In genomic region chr17:79777844-79778503, GRCh38 we compare ENCODE assay signal across 8 cellular contexts. TPM values are rescaled to one million over a fixed set of nuclear protein-coding genes. Genes with fewer than 3 reads are reported as not detected.
A peak's percentile ranks its signal among the peaks of the same experiment; 100 is the strongest.
DNase-seq lines count a peak whose midpoint lies in the region; ATAC-seq and TF ChIP-seq lines count a peak whose summit lies in the region.

CBX2 (plus strand) TSS chr17:79778148; CDS start chr17:79778236, 88 bp downstream.

- intact Hi-C loops in mammary epithelial cell (cut with micrococcal nuclease): no loop called here

- H4K20me1 ChIP-seq in mammary epithelial cell (ENCODE audit: insufficient read depth, low read length): no peaks in the 10 kb centered on the region

- WGBS in mammary epithelial cell (ENCODE audit: low coverage, missing lambda C conversion rate): 0% methylated on average over 2 of the region's 101 CpGs

- ATAC-seq in WTC11 (peak; percentile 55), GM21717 (IDR thresholded peaks at IDR 0.05; ENCODE audit: unreplicated experiment) (no peak)

- H2AFZ ChIP-seq in mammary epithelial cell (ENCODE audit: low read depth, low read length): peak within 1 kb of the TSS; percentile 85

- H3K9ac ChIP-seq in ES-I3 (ENCODE audit: low read depth, low read length): peak within 1 kb of the TSS; percentile 76
- no peak within 1 kb of the TSS for H3K9ac ChIP-seq in mammary epithelial cell (ENCODE audit: insufficient read depth, low read length)

- in situ Hi-C loops in HAP-1 (cut with MboI; ENCODE audit: low sequenced_read_pairs): no loop called here
- in situ Hi-C loops in mammary epithelial cell (cut with MboI; ENCODE audit: low sequenced_read_pairs in 2 of 2): no loop called here

- peak within 1 kb of the TSS; percentile 94 for H3K4me2 ChIP-seq in mammary epithelial cell (ENCODE audit: insufficient read depth, low read depth, low read length)

- CTCF ChIA-PET in WTC11 (lab: Charles Lee) (interaction anchor here (0.6 to 6.9 kb wide), 15 partner anchors 10 to 713 kb away, joined by 3 to 83 read pairs (median 6); partner anchors contain the start of genes CBX4 and CBX8), mammary epithelial cell (lab: Charles Lee; ENCODE audit: low non-redundant PET) (no interaction called here)

- dilution Hi-C loops in mammary epithelial cell (cut with HindIII; ENCODE audit: low sequenced_read_pairs): no loop called here

- peak within 1 kb of the TSS; percentile 91 for H3K4me3 Mint-ChIP-seq in WTC11

- peaks cover 32% of the 10 kb centered on the region for H3K36me3 Mint-ChIP-seq in WTC11

- H3K27me3 ChIP-seq in HAP-1 (ENCODE audit: low read depth): no peaks in the 10 kb centered on the region
- peaks cover 5% of the 10 kb centered on the region for H3K27me3 ChIP-seq in mammary epithelial cell (ENCODE audit: insufficient read depth, low read length)

- DNase-seq in HAP-1 (ENCODE audit: low spot score in 2 of 2) (peak; percentile 60 to 88), NCI-H1930 (lab: John Stamatoyannopoulos, UW) (peak; percentile 75 to 83), WTC11 (ENCODE audit: low spot score) (peak; percentile 75), mammary epithelial cell (peak; percentile 48), islet precursor cell (peak; percentile 91)
- DNase-seq in stimulated activated CD4-positive, alpha-beta T cell treated with anti-CD3 and anti-CD28 coated beads, Interleukin-15, amount 100 ng/mL, for 1 hour (ENCODE audit: low read depth in 1 of 2, low spot score in 1 of 2): peak; percentile 59 to 82

- TF ChIP-seq CTCF in WTC11 (IDR thresholded peaks at IDR 0.05) (no peak), mammary epithelial cell (conservative IDR thresholded peaks at IDR 0.05 in 1 of 2, IDR thresholded peaks at IDR 0.05 in 1 of 2; ENCODE audit: extremely low read depth in 1 of 2, insufficient read depth in 1 of 2, low read depth in 1 of 2, low read length in 2 of 2) (no peak)

- peak within 1 kb of the TSS; percentile 93 for H3K27ac Mint-ChIP-seq in WTC11

- no peaks in the 10 kb centered on the region for H3K79me2 ChIP-seq in mammary epithelial cell (ENCODE audit: insufficient read depth, low read length)

- H3K27ac ChIP-seq in mammary epithelial cell (ENCODE audit: insufficient read depth, low read depth, low read length): no peak within 1 kb of the TSS

- peak within 1 kb of the TSS; percentile 71 for H3K4me3 ChIP-seq in HAP-1
- peak within 1 kb of the TSS; percentile 62 to 70 (median 64) for H3K4me3 ChIP-seq in mammary epithelial cell (replicated peaks in 1 of 3; ENCODE audit: insufficient read depth in 1 of 3, low read depth in 2 of 3, low read length in 3 of 3)

- peaks cover 15% of the 10 kb centered on the region for H3K27me3 Mint-ChIP-seq in WTC11 (ENCODE audit: low read depth)

- H3K36me3 ChIP-seq in ES-I3 (ENCODE audit: insufficient read depth, low read length) (peaks cover 5% of the 10 kb centered on the region; the same call in 1 of the 2 replicates), HAP-1 (replicated peaks) (peaks cover 38% of the 10 kb centered on the region), mammary epithelial cell (ENCODE audit: insufficient read depth, low read length) (no peaks in the 10 kb centered on the region)

- peaks cover 54% of the 10 kb centered on the region for H3K4me1 Mint-ChIP-seq in WTC11

- no peaks in the 10 kb centered on the region for H3K9me3 Mint-ChIP-seq in WTC11

- POLR2A ChIA-PET in WTC11 (lab: Charles Lee): interaction anchor here (0.9 to 1.1 kb wide), 5 partner anchors 9 to 61 kb away, joined by 3 read pairs; partner anchors contain the start of gene CBX8

- H3K4me1 ChIP-seq in ES-I3 (ENCODE audit: insufficient read depth, low read length): peaks cover 13% of the 10 kb centered on the region; the same call in 1 of the 2 replicates
- peaks cover 22% of the 10 kb centered on the region for H3K4me1 ChIP-seq in HAP-1
- H3K4me1 ChIP-seq in mammary epithelial cell (ENCODE audit: insufficient read depth, low read length): peaks cover 11% of the 10 kb centered on the region

- no TSS peak for BruUV-seq in mammary epithelial cell (replicated peaks; lab: Mats Ljungman, UMichigan)

- no peaks in the 10 kb centered on the region for H3K9me3 ChIP-seq in ES-I3 (ENCODE audit: control insufficient read depth, insufficient read depth, low read length)
- H3K9me3 ChIP-seq in HAP-1: no peaks in the 10 kb centered on the region
- no peaks in the 10 kb centered on the region for H3K9me3 ChIP-seq in mammary epithelial cell (replicated peaks; ENCODE audit: insufficient read depth, low read length)

TF ChIP-seq in WTC11, 78 proteins besides CTCF, POLR2A, EP300 and RAD21:
- TF ChIP-seq PRRX2 (CRISPR knock-in tag; IDR thresholded peaks at IDR 0.05) (no peak), ZNF263 (CRISPR knock-in tag; IDR thresholded peaks at IDR 0.05; ENCODE audit: low read depth) (peak; percentile 11; the same call in 1 of the 2 replicates), NFE2L1 (CRISPR knock-in tag; IDR thresholded peaks at IDR 0.05) (0 out of 2 replicates have a peak, but pooled peaks have one; percentile 44), GABPB1 (CRISPR knock-in tag; IDR thresholded peaks at IDR 0.05) (peak; percentile 21; the same call in 1 of the 2 replicates), USF2 (CRISPR knock-in tag; IDR thresholded peaks at IDR 0.05) (0 out of 2 replicates have a peak, but pooled peaks have one; percentile 5), TCF7 (CRISPR knock-in tag; IDR thresholded peaks at IDR 0.05; ENCODE audit: low read depth) (no peak), ELF4 (CRISPR knock-in tag; IDR thresholded peaks at IDR 0.05; ENCODE audit: low read depth) (0 out of 2 replicates have a peak, but pooled peaks have one; percentile 43), CBFB (CRISPR knock-in tag; IDR thresholded peaks at IDR 0.05; ENCODE audit: low read depth) (0 out of 2 replicates have a peak, but pooled peaks have one; percentile 20), MLX (CRISPR knock-in tag; IDR thresholded peaks at IDR 0.05) (no peak), SP1 (CRISPR knock-in tag; conservative IDR thresholded peaks at IDR 0.05) (0 out of 2 replicates have a peak, but pooled peaks have one; percentile 8)
- TF ChIP-seq, protein P1, sequence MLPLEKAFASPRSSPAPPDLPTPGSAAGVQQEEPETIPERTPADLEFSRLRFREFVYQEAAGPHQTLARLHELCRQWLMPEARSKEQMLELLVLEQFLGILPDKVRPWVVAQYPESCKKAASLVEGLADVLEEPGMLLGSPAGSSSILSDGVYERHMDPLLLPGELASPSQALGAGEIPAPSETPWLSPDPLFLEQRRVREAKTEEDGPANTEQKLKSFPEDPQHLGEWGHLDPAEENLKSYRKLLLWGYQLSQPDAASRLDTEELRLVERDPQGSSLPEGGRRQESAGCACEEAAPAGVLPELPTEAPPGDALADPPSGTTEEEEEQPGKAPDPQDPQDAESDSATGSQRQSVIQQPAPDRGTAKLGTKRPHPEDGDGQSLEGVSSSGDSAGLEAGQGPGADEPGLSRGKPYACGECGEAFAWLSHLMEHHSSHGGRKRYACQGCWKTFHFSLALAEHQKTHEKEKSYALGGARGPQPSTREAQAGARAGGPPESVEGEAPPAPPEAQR (CRISPR knock-in tag; IDR thresholded peaks at IDR 0.05): no peak

RNA-seq across cellular contexts. Expression of gene CBX2, which starts in this region (rescaled TPM):
- total RNA-seq in WTC11 (2021): 78.1 to 85.5 TPM (median 78.7 TPM) in 3 replicates
- total RNA-seq in mammary epithelial cell: 1 to 10 TPM in 1 of 2 donors, under 1 TPM in 1; 0.67 to 3.8 TPM
- polyA plus RNA-seq in mammary epithelial cell: 3.6 TPM
- 1.4 TPM for polyA minus RNA-seq in mammary epithelial cell

Comparison
In these comparisons a context has a peak if more than half of its experiments do, and no peak if none do; other contexts are left out.
1. RNA of gene CBX2 (total RNA-seq): 78.1 to 85.5 TPM in WTC11; 0.67 to 3.8 TPM in mammary epithelial cell; every median in the first group is over 10 times any median in the second.
2. Peak in every context shown above with its lines, with median percentiles within 50 percentile points of each other: DNase-seq.